Comparison of ENCODE assay signal across 8 cellular contexts in genomic region chr13:19782727-19783682, GRCh38. TPM values are rescaled to one million over a fixed set of nuclear protein-coding genes. Genes with fewer than 3 reads are reported as not detected.
DNase-seq lines count a peak whose midpoint lies in the region; ATAC-seq and TF ChIP-seq lines count a peak whose summit lies in the region.
"Not testable (repeated sequence)": the region's sequence is repeated elsewhere in the genome, so short reads cannot be mapped to it uniquely, and the experiment has no call there.

A gene with protein sequence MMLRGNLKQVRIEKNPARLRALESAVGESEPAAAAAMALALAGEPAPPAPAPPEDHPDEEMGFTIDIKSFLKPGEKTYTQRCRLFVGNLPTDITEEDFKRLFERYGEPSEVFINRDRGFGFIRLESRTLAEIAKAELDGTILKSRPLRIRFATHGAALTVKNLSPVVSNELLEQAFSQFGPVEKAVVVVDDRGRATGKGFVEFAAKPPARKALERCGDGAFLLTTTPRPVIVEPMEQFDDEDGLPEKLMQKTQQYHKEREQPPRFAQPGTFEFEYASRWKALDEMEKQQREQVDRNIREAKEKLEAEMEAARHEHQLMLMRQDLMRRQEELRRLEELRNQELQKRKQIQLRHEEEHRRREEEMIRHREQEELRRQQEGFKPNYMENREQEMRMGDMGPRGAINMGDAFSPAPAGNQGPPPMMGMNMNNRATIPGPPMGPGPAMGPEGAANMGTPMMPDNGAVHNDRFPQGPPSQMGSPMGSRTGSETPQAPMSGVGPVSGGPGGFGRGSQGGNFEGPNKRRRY (minus strand): TSS chr13:19782945. CDS start chr13:19782757, 188 bp downstream.

- not testable (repeated sequence) for H3K36me3 ChIP-seq in PC-3 (ENCODE audit: low read depth, low read length)

- TF ChIP-seq RAD21 in Ishikawa (IDR thresholded peaks at IDR 0.05; ENCODE audit: low read depth), result not testable (repeated sequence)

- not testable (repeated sequence) for H3K9me2 ChIP-seq in PC-3 (replicated peaks; ENCODE audit: low read length)

- peaks cover 24% of the 10 kb centered on the region for H3K79me2 ChIP-seq in PC-3 (ENCODE audit: low read length)

- not testable (repeated sequence) for TF ChIP-seq EP300 in Ishikawa (IDR thresholded peaks at IDR 0.05; ENCODE audit: borderline replicate concordance)

- peak within 1 kb of the TSS; percentile 99 for H3K9ac ChIP-seq in PC-3 (ENCODE audit: low read length)

- intact Hi-C loops in PC-3 (cut with micrococcal nuclease), result loop anchor here (1.0 to 5.0 kb wide), 3 partner anchors 64 to 174 kb away; partner anchors contain the start of gene ZMYM2

- H3K4me2 ChIP-seq in PC-3 (ENCODE audit: low read length), result peak within 1 kb of the TSS; percentile 81

- CTCF ChIA-PET in PC-3 (lab: Charles Lee), result not testable (repeated sequence)

- POLR2A ChIA-PET in PC-3 (lab: Charles Lee; ENCODE audit: unreplicated experiment), result not testable (repeated sequence)

- BruUV-seq in PC-3 (replicated peaks; lab: Mats Ljungman, UMichigan), result TSS peak; percentile 98

- DNase-seq in DMS 273 (lab: John Stamatoyannopoulos, UW; ENCODE audit: unreplicated experiment), result peak; percentile 95
- peak; percentile 98 for DNase-seq in PC-3
- peak; percentile 94 for DNase-seq in activated T-cell treated with anti-CD3 and anti-CD28 coated beads for 48 hours (ENCODE audit: low read depth)
- DNase-seq in epithelial cell of esophagus (ENCODE audit: low read depth), result peak; percentile 93
- peak; percentile 87 to 92 for DNase-seq in stimulated activated CD8-positive, alpha-beta memory T cell treated with anti-CD3 and anti-CD28 coated beads, Interleukin-4, amount 100 ng/mL, for 1 hour (ENCODE audit: low read depth in 2 of 2, low spot score in 1 of 2)

- peaks cover 17% of the 10 kb centered on the region for H4K20me1 ChIP-seq in PC-3 (ENCODE audit: low read length)

- H3K27ac ChIP-seq in PC-3 (ENCODE audit: low read length), result peak within 1 kb of the TSS; percentile 72

- not testable (repeated sequence) for H3K9me3 ChIP-seq in PC-3 (ENCODE audit: low read length); mononuclear cell (ENCODE audit: low read depth, low read length)

- ATAC-seq in GM21529 (IDR thresholded peaks at IDR 0.05; ENCODE audit: unreplicated experiment), result peak; percentile 84
- ATAC-seq in PC-3, result peak; percentile 80

- peak within 1 kb of the TSS; percentile 99 for H3K4me3 ChIP-seq in PC-3 (ENCODE audit: low read length)
- peak within 1 kb of the TSS; percentile 79 for H3K4me3 ChIP-seq in epithelial cell of esophagus (ENCODE audit: low read length)
- peak within 1 kb of the TSS; percentile 99 for H3K4me3 ChIP-seq in mononuclear cell (ENCODE audit: low read length)

- peak within 1 kb of the TSS; percentile 44 for H2AFZ ChIP-seq in PC-3 (ENCODE audit: low read length)

- not testable (repeated sequence) for H3K4me1 ChIP-seq in PC-3 (ENCODE audit: insufficient read depth, low read length); mononuclear cell (ENCODE audit: insufficient read depth, low read length)

- H3F3A ChIP-seq in PC-3 (ENCODE audit: low read length, unreplicated experiment), result not testable (repeated sequence)

- H3K27me3 ChIP-seq in PC-3 (ENCODE audit: low read length); mononuclear cell (ENCODE audit: insufficient read depth, low read length): not testable (repeated sequence)

- not testable (repeated sequence) for TF ChIP-seq CTCF in PC-3 (conservative IDR thresholded peaks at IDR 0.05; ENCODE audit: low read depth, low read length); epithelial cell of esophagus (IDR thresholded peaks at IDR 0.05; ENCODE audit: insufficient read depth, low read depth, low read length, missing control alignments)

TF ChIP-seq in Ishikawa, 13 proteins besides CTCF, POLR2A, EP300 and RAD21:
- TF ChIP-seq TEAD4 (IDR thresholded peaks at IDR 0.05) (0 out of 2 replicates have a peak, but pooled peaks have one; percentile 23), TAF1 (IDR thresholded peaks at IDR 0.05; ENCODE audit: low read depth) (peak; percentile 88), YY1 (IDR thresholded peaks at IDR 0.05; ENCODE audit: low read depth) (peak; percentile 93)
- TF ChIP-seq, protein P1, sequence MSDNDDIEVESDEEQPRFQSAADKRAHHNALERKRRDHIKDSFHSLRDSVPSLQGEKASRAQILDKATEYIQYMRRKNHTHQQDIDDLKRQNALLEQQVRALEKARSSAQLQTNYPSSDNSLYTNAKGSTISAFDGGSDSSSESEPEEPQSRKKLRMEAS (IDR thresholded peaks at IDR 0.05), result peak; percentile 60

RNA-seq across cellular contexts. Expression of the gene that starts here (rescaled TPM):
- total RNA-seq in PC-3 (2014; rRNA removed) (118 and 121 TPM in 2 replicates), mononuclear cell (104 TPM)

Comparison
In these comparisons a context has a peak if more than half of its experiments do, and no peak if none do; other contexts are left out.
1. Peak in every context shown above with its lines: DNase-seq, ATAC-seq, H3K4me3 ChIP-seq and H3K27ac ChIP-seq.